In the genomic region with DNA sequence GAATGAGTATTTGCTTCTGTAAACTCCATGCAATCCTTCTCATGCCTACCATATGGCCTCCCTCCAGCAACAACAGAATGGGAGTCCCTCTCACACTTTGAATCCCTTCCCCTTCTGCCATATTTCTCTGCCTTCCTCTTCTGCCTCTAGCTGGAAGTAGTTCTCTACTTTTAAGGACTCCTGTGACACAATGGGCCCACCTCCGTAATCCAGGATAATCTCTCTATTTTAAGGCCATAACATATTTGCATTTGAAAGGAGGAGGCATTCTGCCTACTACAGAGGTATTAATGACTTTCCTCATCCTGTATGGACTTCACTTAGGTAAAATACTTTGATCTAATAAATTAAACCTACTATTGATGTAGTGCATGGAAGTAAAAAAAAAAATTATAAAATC, we compare ENCODE assay signal across 28 cellular contexts.
"Had no signal": no experiment of that assay in that cellular context is flagged by ENCODE, and none has a peak within 500 bp of the region (broad histone marks: within the 10 kb centered on the region; RNA-seq: fewer than 3 reads in every experiment).

No MANE protein-coding gene starts in this region.

- H3K36me3 Mint-ChIP-seq: stimulated activated effector memory CD8-positive, alpha-beta T cell treated with anti-CD3 and anti-CD28 coated beads, Interleukin-12 subunit alpha, Interleukin-12 subunit beta, amount 100 ng/mL, for 72 hours; stimulated activated memory B cell treated with anti-CD40 and anti-IgM and Interleukin-4, amounts not matched to agents 10 μg/mL and 1 μg/mL and 100 μg/mL, for 72 hours; stimulated activated naive B cell treated with anti-CD40 and anti-IgM and Interleukin-4, amounts not matched to agents 10 μg/mL and 1 μg/mL and 100 μg/mL, for 72 hours; type B pancreatic cell had no signal

- H3K36me3 ChIP-seq: stomach, suprapubic skin, thoracic aorta, thyroid gland, tibial artery, tibial nerve, transverse colon, upper lobe of left lung, upper lobe of right lung, uterus, vagina had no signal

- H3K4me1 ChIP-seq: stomach, suprapubic skin, testis, thyroid gland, tibial artery, tibial nerve, transverse colon, upper lobe of left lung, upper lobe of right lung, uterus, vagina had no signal

- H3K4me3 Mint-ChIP-seq: stimulated activated effector memory CD8-positive, alpha-beta T cell treated with anti-CD3 and anti-CD28 coated beads, Interleukin-12 subunit alpha, Interleukin-12 subunit beta, amount 100 ng/mL, for 72 hours; stimulated activated memory B cell treated with anti-CD40 and anti-IgM and Interleukin-4, amounts not matched to agents 10 μg/mL and 1 μg/mL and 100 μg/mL, for 72 hours; stimulated activated naive B cell treated with anti-CD40 and anti-IgM and Interleukin-4, amounts not matched to agents 10 μg/mL and 1 μg/mL and 100 μg/mL, for 72 hours; stimulated activated naive CD8-positive, alpha-beta T cell treated with anti-CD3 and anti-CD28 coated beads, Interleukin-15, amount 100 ng/mL, for 72 hours; stimulated activated naive CD8-positive, alpha-beta T cell treated with anti-CD3 and anti-CD28 coated beads, Interleukin-15, Interleukin-2, amounts not matched to agents 100 ng/mL and 50 ng/mL, for 24 hours; type B pancreatic cell had no signal

- H3K27ac Mint-ChIP-seq: stimulated activated effector memory CD8-positive, alpha-beta T cell treated with anti-CD3 and anti-CD28 coated beads, Interleukin-12 subunit alpha, Interleukin-12 subunit beta, amount 100 ng/mL, for 72 hours; stimulated activated memory B cell treated with anti-CD40 and anti-IgM and Interleukin-4, amounts not matched to agents 10 μg/mL and 1 μg/mL and 100 μg/mL, for 72 hours; stimulated activated naive B cell treated with anti-CD40 and anti-IgM and Interleukin-4, amounts not matched to agents 10 μg/mL and 1 μg/mL and 100 μg/mL, for 72 hours; stimulated activated naive CD8-positive, alpha-beta T cell treated with anti-CD3 and anti-CD28 coated beads, Interleukin-15, amount 100 ng/mL, for 72 hours; type B pancreatic cell had no signal

- H3K27me3 Mint-ChIP-seq: stimulated activated memory B cell treated with anti-CD40 and anti-IgM and Interleukin-4, amounts not matched to agents 10 μg/mL and 1 μg/mL and 100 μg/mL, for 72 hours; stimulated activated naive B cell treated with anti-CD40 and anti-IgM and Interleukin-4, amounts not matched to agents 10 μg/mL and 1 μg/mL and 100 μg/mL, for 72 hours had no signal

- H3K27ac ChIP-seq: stomach, suprapubic skin, testis, thoracic aorta, thyroid gland, tibial artery, tibial nerve, transverse colon, upper lobe of left lung, upper lobe of right lung, uterus, vagina had no signal

- DNase-seq: stimulated activated CD4-positive, alpha-beta T cell treated with anti-CD3 and anti-CD28 coated beads, Interleukin-2, amount 100 ng/mL, for 48 hours; stimulated activated CD4-positive, alpha-beta T cell treated with anti-CD3 and anti-CD28 coated beads, Interleukin-4, amount 100 ng/mL, for 1 hour; stimulated activated CD4-positive, alpha-beta T cell treated with anti-CD3 and anti-CD28 coated beads, Interleukin-4, amount 100 ng/mL, for 24 hours; stimulated activated CD4-positive, alpha-beta T cell treated with anti-CD3 and anti-CD28 coated beads, Interleukin-4, amount 100 ng/mL, for 4 hours; stimulated activated CD8-positive, alpha-beta memory T cell treated with anti-CD3 and anti-CD28 coated beads, Interleukin-4, amount 100 ng/mL, for 48 hours; stimulated activated naive B cell treated with anti-CD40 and anti-IgM and Interleukin-4, amounts not matched to agents 10 μg/mL and 1 μg/mL and 100 μg/mL, for 72 hours; stimulated activated naive CD4-positive, alpha-beta T cell; stimulated activated naive CD4-positive, alpha-beta T cell treated with Interleukin-2 at 50 U/mL for 16 hours; stimulated activated naive CD8-positive, alpha-beta T cell treated with anti-CD3 and anti-CD28 coated beads, Interleukin-15, amount 100 ng/mL, for 72 hours; stimulated activated naive CD8-positive, alpha-beta T cell treated with anti-CD3 and anti-CD28 coated beads, Interleukin-15, Interleukin-2, amounts not matched to agents 100 U/mL and 50 U/mL, for 24 hours; stomach; substantia nigra; testis; thyroid gland; tibial artery; transverse colon; trophoblast cell; upper lobe of left lung; upper lobe of right lung; uterus had no signal

- H3K9me3 ChIP-seq: stomach, suprapubic skin, testis, thoracic aorta, thyroid gland, tibial artery, transverse colon, upper lobe of left lung, upper lobe of right lung, uterus, vagina had no signal

- H3K9me3 Mint-ChIP-seq: stimulated activated effector memory CD8-positive, alpha-beta T cell treated with anti-CD3 and anti-CD28 coated beads, Interleukin-12 subunit alpha, Interleukin-12 subunit beta, amount 100 ng/mL, for 72 hours; stimulated activated naive CD8-positive, alpha-beta T cell treated with anti-CD3 and anti-CD28 coated beads, Interleukin-15, amount 100 ng/mL, for 72 hours; stimulated activated naive CD8-positive, alpha-beta T cell treated with anti-CD3 and anti-CD28 coated beads, Interleukin-15, Interleukin-2, amounts not matched to agents 100 ng/mL and 50 ng/mL, for 24 hours had no signal

- H3K27me3 ChIP-seq: stomach, suprapubic skin, testis, thyroid gland, tibial artery, tibial nerve, transverse colon, upper lobe of left lung, upper lobe of right lung, uterus, vagina had no signal

- H3K4me3 ChIP-seq: stomach, suprapubic skin, testis, thoracic aorta, thyroid gland, tibial artery, tibial nerve, transverse colon, upper lobe of left lung, upper lobe of right lung, uterus, vagina had no signal

- ATAC-seq: stimulated activated effector memory CD8-positive, alpha-beta T cell treated with anti-CD3 and anti-CD28 coated beads, Interleukin-12 subunit alpha, Interleukin-12 subunit beta, amount 100 ng/mL, for 72 hours; stimulated activated memory B cell treated with anti-CD40 and anti-IgM and Interleukin-4, amounts not matched to agents 10 μg/mL and 1 μg/mL and 100 μg/mL, for 72 hours; stimulated activated naive B cell treated with anti-CD40 and anti-IgM and Interleukin-4, amounts not matched to agents 10 μg/mL and 1 μg/mL and 100 μg/mL, for 72 hours; stimulated activated naive CD8-positive, alpha-beta T cell treated with anti-CD3 and anti-CD28 coated beads, Interleukin-15, amount 100 ng/mL, for 72 hours; stimulated activated naive CD8-positive, alpha-beta T cell treated with anti-CD3 and anti-CD28 coated beads, Interleukin-15, Interleukin-2, amounts not matched to agents 100 U/mL and 50 U/mL, for 24 hours; upper lobe of right lung had no signal

- H3K4me1 Mint-ChIP-seq: stimulated activated effector memory CD8-positive, alpha-beta T cell treated with anti-CD3 and anti-CD28 coated beads, Interleukin-12 subunit alpha, Interleukin-12 subunit beta, amount 100 ng/mL, for 72 hours; stimulated activated memory B cell treated with anti-CD40 and anti-IgM and Interleukin-4, amounts not matched to agents 10 μg/mL and 1 μg/mL and 100 μg/mL, for 72 hours; stimulated activated naive B cell treated with anti-CD40 and anti-IgM and Interleukin-4, amounts not matched to agents 10 μg/mL and 1 μg/mL and 100 μg/mL, for 72 hours; stimulated activated naive CD8-positive, alpha-beta T cell treated with anti-CD3 and anti-CD28 coated beads, Interleukin-15, amount 100 ng/mL, for 72 hours had no signal
